8 cellular contexts compared by ENCODE assay signal in genomic region chr2:108719149-108720044, GRCh38. TPM values are rescaled to one million over a fixed set of nuclear protein-coding genes. Genes with fewer than 3 reads are reported as not detected.
A peak's percentile ranks its signal among the peaks of the same experiment; 100 is the strongest.
DNase-seq lines count a peak whose midpoint lies in the region; ATAC-seq, FAIRE-seq and TF ChIP-seq lines count a peak whose summit lies in the region.

Gene RANBP2 (plus strand): TSS chr2:108719482. CDS start chr2:108719607, 125 bp downstream.

- peak in 1 of 3 donors; percentile 19 for TF ChIP-seq CTCF in ovary (IDR thresholded peaks at IDR 0.05)

- 0 to 1% (median 0%) methylated on average over 76 to 97 of the region's 97 CpGs for WGBS in ovary, 3 donors
- WGBS in thymus, result under 1% methylated on average over 97 of the region's 97 CpGs

- TF ChIP-seq EP300 in ovary (IDR thresholded peaks at IDR 0.05), result no peak

- H3K27me3 ChIP-seq in ovary (no peaks in the 10 kb centered on the region), thymus (ENCODE audit: control insufficient read depth, insufficient read depth) (no peaks in the 10 kb centered on the region)

- peak within 1 kb of the TSS; percentile 97 for H3K4me3 ChIP-seq in ovary
- peak within 1 kb of the TSS; percentile 88 for H3K4me3 ChIP-seq in thymus (ENCODE audit: low read length)

- ATAC-seq in HG02798 (IDR thresholded peaks at IDR 0.05; ENCODE audit: poor library complexity, unreplicated experiment) (peak; percentile 99), Right ventricle myocardium inferior (peak; percentile 100)

- H3K9me3 ChIP-seq in ovary, result no peaks in the 10 kb centered on the region
- no peaks in the 10 kb centered on the region for H3K9me3 ChIP-seq in thymus (ENCODE audit: control insufficient read depth)

- no peaks in the 10 kb centered on the region for H3K36me3 ChIP-seq in ovary
- no peaks in the 10 kb centered on the region for H3K36me3 ChIP-seq in thymus (ENCODE audit: control insufficient read depth, insufficient read depth)

- intact Hi-C loops in Right ventricle myocardium inferior (cut with DNase I) (loop anchor here (5.0 kb wide), 2 partner anchors 122 to 272 kb away; partner anchors contain the start of gene GCC2), ovary (cut with DNase I) (no loop called here)

- peak; percentile 97 for FAIRE-seq in GM12891 (lab: Jason Lieb, UNC)

- peak within 1 kb of the TSS; percentile 89 to 97 for H3K27ac ChIP-seq in ovary
- H3K27ac ChIP-seq in thymus (ENCODE audit: low read depth), result peak within 1 kb of the TSS; percentile 94

- TF ChIP-seq POLR2A in GM12891 (IDR thresholded peaks at IDR 0.05; ENCODE audit: low read depth, low read length), result peak; percentile 93
- peak; percentile 98 for TF ChIP-seq POLR2A in ovary (IDR thresholded peaks at IDR 0.05)

- DNase-seq in GM12891 (ENCODE audit: insufficient read length, low spot score) (peak; percentile 80), NCI-H1417 treated with DMSO at 0.1 percent for 48 hours (lab: John Stamatoyannopoulos, UW) (peak; percentile 65), SW 1271 (lab: John Stamatoyannopoulos, UW) (peak; percentile 90 to 96), Right ventricle myocardium inferior (ENCODE audit: missing footprints) (peak; percentile 96), ovary (peak; percentile 94 to 98 (median 96))
- DNase-seq in activated naive CD8-positive, alpha-beta T cell treated with anti-CD3 and anti-CD28 coated beads, Interleukin-2, amount 50 U/mL, for 16 hours (ENCODE audit: low read depth, low spot score), result peak; percentile 85

- H3K4me1 ChIP-seq in ovary (ENCODE audit: insufficient read depth) (peaks cover 3% of the 10 kb centered on the region), thymus (ENCODE audit: control insufficient read depth, insufficient read depth, low read length) (no peaks in the 10 kb centered on the region)

TF ChIP-seq in GM12891, 5 proteins besides CTCF, POLR2A, EP300 and RAD21:
- TF ChIP-seq TAF1 (IDR thresholded peaks at IDR 0.05; ENCODE audit: low read depth, low read length) (peak; percentile 85), POU2F2 (IDR thresholded peaks at IDR 0.05; ENCODE audit: low read depth, low read length) (peak; percentile 57), POLR2AphosphoS5 (IDR thresholded peaks at IDR 0.05; ENCODE audit: low read depth, low read length) (peak; percentile 96), PAX5 (IDR thresholded peaks at IDR 0.05; ENCODE audit: insufficient read depth, low read length, severe bottlenecking) (no peak), SPI1 (IDR thresholded peaks at IDR 0.05; ENCODE audit: low read depth, low read length) (peak; percentile 27; the same call in 1 of the 2 replicates)

RNA-seq across cellular contexts. Expression of gene RANBP2, which starts in this region (rescaled TPM):
- polyA plus RNA-seq in GM12891 (2012; ENCODE audit: low read depth, missing spikeins), result 14.0 TPM
- total RNA-seq in Right ventricle myocardium inferior, result 48.7 TPM
- 10 to 100 TPM; 67.4 to 95.6 (median 87.1) TPM for total RNA-seq in ovary
- 10 to 100 TPM; 14.5 to 25.8 TPM for polyA plus RNA-seq in ovary
- polyA plus RNA-seq in thymus, result 18.9 TPM

Comparison
In these comparisons a context has a peak if more than half of its experiments do, and no peak if none do; other contexts are left out.
1. Peak in every context shown above with its lines: DNase-seq, ATAC-seq, H3K4me3 ChIP-seq and H3K27ac ChIP-seq.